In the genomic region with DNA sequence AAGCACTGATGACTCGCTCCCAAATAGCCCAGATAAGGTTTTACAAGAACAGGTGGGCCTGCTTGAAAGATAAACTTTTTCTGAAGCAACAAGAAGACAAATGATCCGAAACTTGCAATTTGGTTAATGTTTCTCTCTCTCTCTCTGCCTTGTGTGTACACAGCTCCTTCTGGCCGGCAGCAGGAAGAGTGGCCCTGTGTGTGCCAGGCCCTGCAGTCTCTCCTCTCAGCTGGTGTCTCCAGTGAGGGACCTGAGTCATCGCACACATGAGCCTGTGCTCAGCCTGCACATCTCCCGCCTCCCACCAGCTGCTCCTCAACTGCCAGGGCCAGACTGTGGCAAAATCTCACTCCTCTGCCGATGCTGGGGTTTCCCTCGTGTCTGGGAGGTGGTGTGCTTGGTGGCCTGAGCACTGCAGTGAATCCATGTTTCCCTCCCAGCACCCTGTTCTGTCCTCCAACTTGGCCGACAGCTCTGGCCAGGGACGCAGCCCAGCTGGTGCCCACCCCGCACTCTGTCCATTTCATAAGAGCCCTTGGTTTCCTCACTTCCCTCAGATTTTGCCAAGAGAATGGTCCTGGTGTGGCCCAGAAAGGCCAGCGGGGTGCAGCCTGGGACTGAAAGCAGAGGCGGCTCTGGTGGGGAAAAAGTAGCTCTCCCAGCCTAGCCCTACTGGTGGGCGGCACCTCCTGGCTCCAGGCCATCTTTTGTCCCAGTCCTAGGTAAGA, we compare ENCODE assay signal across 10 cellular contexts. TPM values are rescaled to one million over a fixed set of nuclear protein-coding genes. Genes with fewer than 3 reads are reported as not detected.
A peak's percentile ranks its signal among the peaks of the same experiment; 100 is the strongest.
DNase-seq lines count a peak whose midpoint lies in the region; ATAC-seq, FAIRE-seq and TF ChIP-seq lines count a peak whose summit lies in the region.
"Had no signal": no experiment of that assay in that cellular context is flagged by ENCODE, and none has a peak within 500 bp of the region (broad histone marks: within the 10 kb centered on the region; RNA-seq: fewer than 3 reads in every experiment).

No MANE protein-coding gene starts in this region.

- POLR2A ChIA-PET in A673 (lab: Charles Lee; ENCODE audit: low non-redundant PET), result no interaction called here

- H3K9ac ChIP-seq in kidney (ENCODE audit: low read length in 2 of 2), result no peak overlapping the region
- H3K9ac ChIP-seq: parathyroid adenoma had no signal

- ATAC-seq in GM19043 (IDR thresholded peaks at IDR 0.05; ENCODE audit: low read depth, unreplicated experiment), result peak; percentile 44
- ATAC-seq in effector memory CD8-positive, alpha-beta T cell (replicated peaks), result no peak
- ATAC-seq: GM12878 had no signal

- no TSS peak for BruUV-seq in A673 (replicated peaks; lab: Mats Ljungman, UMichigan)

- CTCF ChIA-PET in A673 (lab: Charles Lee), result interaction anchor here (0.6 kb wide), 1 partner anchor 126 kb away, joined by 3 read pairs; no protein-coding TSS in a partner anchor

- no peaks in the 10 kb centered on the region for H3K9me3 ChIP-seq in A673 (ENCODE audit: low read depth, low read length, poor library complexity, severe bottlenecking)
- H3K9me3 ChIP-seq in small intestine (ENCODE audit: control insufficient read depth, low read depth), result no peaks in the 10 kb centered on the region
- no peaks in the 10 kb centered on the region for H3K9me3 ChIP-seq in kidney (ENCODE audit: control insufficient read depth in 1 of 2, low read length in 2 of 2)

- H3K27ac ChIP-seq in A673 (ENCODE audit: low read depth, low read length, poor library complexity, severe bottlenecking) (no peak overlapping the region), small intestine (ENCODE audit: low read depth in 1 of 2, low read length in 1 of 2) (peak overlapping the region in 1 of 2 donors; percentile 55), kidney (ENCODE audit: low read depth in 2 of 2, low read length in 2 of 2) (no peak overlapping the region)
- H3K27ac ChIP-seq: parathyroid adenoma had no signal

- H3K27ac Mint-ChIP-seq in effector memory CD8-positive, alpha-beta T cell, result no peak overlapping the region

- peaks cover 18% of the 10 kb centered on the region for H3K27me3 ChIP-seq in A673 (replicated peaks; ENCODE audit: insufficient read depth, low read depth, low read length, poor library complexity)
- no peaks in the 10 kb centered on the region for H3K27me3 ChIP-seq in small intestine (ENCODE audit: control insufficient read depth in 2 of 2, insufficient read depth in 2 of 2, low read length in 2 of 2)

- no peaks in the 10 kb centered on the region for H3K36me3 ChIP-seq in A673 (ENCODE audit: insufficient read depth, low read length, poor library complexity, severe bottlenecking)
- no peaks in the 10 kb centered on the region for H3K36me3 ChIP-seq in small intestine (ENCODE audit: control insufficient read depth in 2 of 2, insufficient read depth in 2 of 2, low read length in 2 of 2)
- H3K36me3 ChIP-seq in kidney (ENCODE audit: control insufficient read depth in 1 of 2, insufficient read depth in 2 of 2, low read length in 2 of 2), result no peaks in the 10 kb centered on the region

- H3K4me3 ChIP-seq in A673 (ENCODE audit: low read depth, low read length, poor library complexity, severe bottlenecking) (no peak overlapping the region), fibroblast of the aortic adventitia (ENCODE audit: low read depth, low read length) (no peak overlapping the region), small intestine (ENCODE audit: low read depth in 1 of 2, low read length in 2 of 2) (no peak overlapping the region), kidney (ENCODE audit: low read length in 2 of 2) (no peak overlapping the region)
- H3K4me3 ChIP-seq: GM12878 had no signal

- peaks cover 31% of the 10 kb centered on the region in 2 donors for H3K4me1 Mint-ChIP-seq in effector memory CD8-positive, alpha-beta T cell (ENCODE audit: low read depth in 2 of 2)

- peaks cover 17 to 35% of the 10 kb centered on the region in 2 donors for H3K27me3 Mint-ChIP-seq in effector memory CD8-positive, alpha-beta T cell

- no peak for TF ChIP-seq CTCF in A673 (conservative IDR thresholded peaks at IDR 0.05; ENCODE audit: low read depth, low read length)
- TF ChIP-seq CTCF in fibroblast of the aortic adventitia (IDR thresholded peaks at IDR 0.05; ENCODE audit: insufficient read depth, low read length), result no peak
- no peak for TF ChIP-seq CTCF in kidney (IDR thresholded peaks at IDR 0.05; ENCODE audit: borderline replicate concordance, extremely low read depth, insufficient read depth)

- peak; percentile 59 for DNase-seq in A673 (ENCODE audit: low spot score)
- DNase-seq in NCI-H446 treated with DMSO at 0.1 percent for 48 hours (lab: John Stamatoyannopoulos, UW), result peak; percentile 36
- DNase-seq in fibroblast of the aortic adventitia (ENCODE audit: low read depth), result peak; percentile 34
- peak; percentile 47 for DNase-seq in small intestine
- DNase-seq in kidney, result no peak
- DNase-seq in effector CD4-positive, alpha-beta T cell, result no peak
- no peak for DNase-seq in effector memory CD8-positive, alpha-beta T cell

- no peak overlapping the region for H3K4me3 Mint-ChIP-seq in effector memory CD8-positive, alpha-beta T cell

- H3K36me3 Mint-ChIP-seq in effector memory CD8-positive, alpha-beta T cell (ENCODE audit: insufficient read depth), result peaks cover 4% of the 10 kb centered on the region

- WGBS in small intestine, 3 donors, result 23 to 58% (median 52%) methylated on average over 13 of the region's 13 CpGs

- FAIRE-seq in small intestine (lab: Jason Lieb, UNC), result no peak
- FAIRE-seq in kidney (lab: Jason Lieb, UNC), result no peak
- FAIRE-seq: GM12878 had no signal

- H3K9me3 Mint-ChIP-seq in effector memory CD8-positive, alpha-beta T cell, result peaks cover 8 to 9% of the 10 kb centered on the region in 2 donors

- intact Hi-C loops in A673 (cut with micrococcal nuclease; ENCODE audit: unreplicated experiment) (no loop called here), kidney (cut with DNase I) (no loop called here)

- H3K4me1 ChIP-seq in A673 (ENCODE audit: insufficient read depth, low read length, poor library complexity, severe bottlenecking), result no peaks in the 10 kb centered on the region
- peaks cover 0 to 3% of the 10 kb centered on the region in 2 donors for H3K4me1 ChIP-seq in small intestine (ENCODE audit: control insufficient read depth in 2 of 2, insufficient read depth in 1 of 2, low read depth in 1 of 2, low read length in 1 of 2)
- H3K4me1 ChIP-seq in kidney (ENCODE audit: control insufficient read depth in 1 of 2, insufficient read depth in 1 of 2, low read depth in 1 of 2, low read length in 2 of 2), result peaks cover 0 to 4% of the 10 kb centered on the region in 2 donors
- H3K4me1 ChIP-seq: parathyroid adenoma had no signal

RNA-seq across cellular contexts. Expression of gene ERMARD, which starts 49.4 kb away (rescaled TPM):
- total RNA-seq in A673 (2021) (19.6 and 23.2 TPM in 2 replicates), fibroblast of the aortic adventitia (ENCODE audit: low replicate concordance) (15.0 and 18.3 TPM in 2 replicates), kidney (36.8 TPM)
- polyA plus RNA-seq in small intestine (10 to 100 TPM; 20.5 to 55.9 (median 41.9) TPM), kidney (ENCODE audit: insufficient read depth, low read depth, low replicate concordance) (22.3 TPM)

RNA-seq across cellular contexts. Expression of gene DYNLT2, which starts 49.5 kb away (rescaled TPM):
- total RNA-seq in A673 (2021) (2.4 TPM in 2 replicates), fibroblast of the aortic adventitia (ENCODE audit: low replicate concordance) (1.7 and 2.0 TPM in 2 replicates), kidney (1.9 TPM)
- polyA plus RNA-seq in small intestine (1 to 10 TPM in 2 of 3 donors, under 1 TPM in 1; 0.89 to 1.6 (median 1.4) TPM), kidney (ENCODE audit: insufficient read depth, low read depth, low replicate concordance) (2.6 TPM)

Comparison
In these comparisons a context has a peak if more than half of its experiments do, and no peak if none do; other contexts are left out.
1. DNase-seq: peak in A673 (single experiment), NCI-H446 treated with DMSO at 0.1 percent for 48 hours (single experiment), fibroblast of the aortic adventitia (single experiment) and small intestine (single experiment); none in kidney (single experiment), effector CD4-positive, alpha-beta T cell (single experiment) and effector memory CD8-positive, alpha-beta T cell (0 of 3).